In the genomic region with DNA sequence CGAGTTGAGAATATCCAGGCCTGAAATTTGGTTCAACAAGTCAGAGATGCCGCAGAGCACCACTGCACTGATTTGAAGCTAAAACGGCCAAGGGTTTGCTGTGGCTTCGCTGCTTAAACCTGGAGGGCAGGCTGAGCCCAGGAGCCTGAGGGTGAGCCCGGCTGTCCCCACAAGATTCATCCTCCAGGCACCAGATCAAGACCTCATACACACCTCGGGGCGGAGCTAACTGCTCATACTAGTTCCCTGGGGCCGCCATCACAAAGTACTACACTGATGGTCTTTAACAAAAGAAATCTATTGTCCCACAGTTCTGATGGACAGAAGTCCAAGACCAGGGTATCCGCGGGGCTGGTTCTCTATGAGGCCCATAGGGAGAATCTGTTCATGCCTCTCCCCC, we compare ENCODE assay signal across 24 cellular contexts. TPM values are rescaled to one million over a fixed set of nuclear protein-coding genes. Genes with fewer than 3 reads are reported as not detected.
A peak's percentile ranks its signal among the peaks of the same experiment; 100 is the strongest.
DNase-seq lines count a peak whose midpoint lies in the region; ATAC-seq, FAIRE-seq and TF ChIP-seq lines count a peak whose summit lies in the region.
"Had no signal": no experiment of that assay in that cellular context is flagged by ENCODE, and none has a peak within 500 bp of the region (broad histone marks: within the 10 kb centered on the region; RNA-seq: fewer than 3 reads in every experiment).

No MANE protein-coding gene starts in this region.

- H3K18ac ChIP-seq in H1 (ENCODE audit: extremely low read depth, low read length) = no peak overlapping the region

- DNase-seq in K562 (ENCODE audit: extremely low read depth in 1 of 4, low spot score in 3 of 4) = no peak
- DNase-seq in H1 (ENCODE audit: low read depth in 1 of 2, low spot score in 2 of 2) = no peak
- DNase-seq in posterior vena cava (ENCODE audit: low spot score) = peak; percentile 65
- DNase-seq in anterior cingulate cortex (lab: John Stamatoyannopoulos, UW) = no peak
- no peak for DNase-seq in HT-29 (ENCODE audit: low spot score)
- no peak for DNase-seq in natural killer cell treated with Interleukin-12 subunit alpha and Interleukin-12 subunit beta and Interleukin-15 and Interleukin-18, amount 100 ng/mL, for 72 hours (ENCODE audit: low spot score)
- DNase-seq: C1 segment of cervical spinal cord; Calu3; CD4-positive, alpha-beta memory T cell; COR-L47; DMS53; DMS79 treated with DMSO at 0.1 percent for 48 hours; GF-D8; HFFc6 had no signal

- no peak overlapping the region for H3K56ac ChIP-seq in H1 (replicated peaks; ENCODE audit: insufficient read length, low read depth, low read length)

- H3K27ac ChIP-seq in K562 (ENCODE audit: extremely low read depth, low read depth, low read length) = no peak overlapping the region
- no peak overlapping the region for H3K27ac ChIP-seq in H1 (ENCODE audit: low read depth, low read length)

- H4K91ac ChIP-seq in H1 (replicated peaks; ENCODE audit: insufficient read length, low read length) = no peak overlapping the region

- no peak overlapping the region for H3K9ac ChIP-seq in K562 (ENCODE audit: insufficient read depth in 1 of 2, low read depth in 2 of 2, low read length in 2 of 2)
- H3K9ac ChIP-seq in H1 (replicated peaks in 1 of 4; ENCODE audit: extremely low read depth in 1 of 4, low read depth in 3 of 4, low read length in 3 of 4) = no peak overlapping the region

- no peak overlapping the region for H3K14ac ChIP-seq in H1 (ENCODE audit: insufficient read length)

- H2AFZ ChIP-seq in K562 (ENCODE audit: low read depth, low read length) = no peak overlapping the region
- no peak overlapping the region; the same call in 1 of the 2 replicates for H2AFZ ChIP-seq in H1 (ENCODE audit: low read length)
- H2AFZ ChIP-seq: GM23338 had no signal

- H2BK15ac ChIP-seq in H1 (ENCODE audit: low read length) = no peak overlapping the region

- peaks cover 24 to 37% of the 10 kb centered on the region in 2 donors for H3K27me3 Mint-ChIP-seq in natural killer cell treated with Interleukin-12 subunit alpha and Interleukin-12 subunit beta and Interleukin-15 and Interleukin-18, amount 100 ng/mL, for 72 hours

- peak; percentile 55; the same call in 1 of the 3 replicates for ATAC-seq in K562
- ATAC-seq in natural killer cell treated with Interleukin-12 subunit alpha and Interleukin-12 subunit beta and Interleukin-15 and Interleukin-18, amount 100 ng/mL, for 72 hours = no peak
- ATAC-seq: GM23338 had no signal

- TF ChIP-seq EP300 in K562 (IDR thresholded peaks at IDR 0.05; ENCODE audit: low read length) = no peak
- no peak for TF ChIP-seq EP300 in H1 (IDR thresholded peaks at IDR 0.05; ENCODE audit: borderline replicate concordance in 1 of 2, low read depth in 2 of 2, low read length in 2 of 2)

- 0 out of 2 replicates have a peak overlapping the region, but pooled peaks have one; percentile 39 for H2BK12ac ChIP-seq in H1 (ENCODE audit: low read depth, low read length)

- no peaks in the 10 kb centered on the region for H4K20me1 ChIP-seq in K562 (replicated peaks; ENCODE audit: control insufficient read depth, insufficient read depth, low read length)
- no peaks in the 10 kb centered on the region for H4K20me1 ChIP-seq in H1 (replicated peaks in 1 of 2; ENCODE audit: control insufficient read depth in 1 of 2, insufficient read depth in 2 of 2, low read length in 2 of 2)

- H3K9me3 Mint-ChIP-seq in natural killer cell treated with Interleukin-12 subunit alpha and Interleukin-12 subunit beta and Interleukin-15 and Interleukin-18, amount 100 ng/mL, for 72 hours = no peaks in the 10 kb centered on the region
- H3K9me3 Mint-ChIP-seq: GM23338, HFFc6 had no signal

- no peak for TF ChIP-seq RAD21 in K562 (CRISPR knock-in tag; conservative IDR thresholded peaks at IDR 0.05 in 1 of 2, IDR thresholded peaks at IDR 0.05 in 1 of 2)
- no peak for TF ChIP-seq RAD21 in H1 (IDR thresholded peaks at IDR 0.05 in 1 of 2, conservative IDR thresholded peaks at IDR 0.05 in 1 of 2; ENCODE audit: low read depth in 2 of 2, low read length in 2 of 2)

- H2BK120ac ChIP-seq in H1 (replicated peaks; ENCODE audit: low read depth, low read length) = no peak overlapping the region

- BruUV-seq in K562 (replicated peaks; lab: Mats Ljungman, UMichigan) = no TSS peak

- TF ChIP-seq CTCF in K562 (IDR thresholded peaks at IDR 0.05 in 2 of 3, conservative IDR thresholded peaks at IDR 0.05 in 1 of 3; ENCODE audit: insufficient read depth in 2 of 3, low read depth in 1 of 3, low read length in 3 of 3) (no peak), H1 (IDR thresholded peaks at IDR 0.05; ENCODE audit: control extremely low read depth in 1 of 3, insufficient read depth in 1 of 3, low read depth in 1 of 3, low read length in 3 of 3) (no peak)

- CTCF ChIA-PET in K562 (lab: Yijun Ruan, JAX; ENCODE audit: low intra/inter-chr PET ratio) = no interaction called here
- CTCF ChIA-PET in H1 (lab: Charles Lee; ENCODE audit: partially characterized antibody) = interaction anchor here (1.2 to 2.7 kb wide), 4 partner anchors 10 to 174 kb away, joined by 3 to 15 read pairs (median 10); no protein-coding TSS in a partner anchor

- POLR2A ChIA-PET in K562 (lab: Yijun Ruan, JAX) (no interaction called here), H1 (lab: Charles Lee; ENCODE audit: partially characterized antibody) (no interaction called here)

- no peak overlapping the region for H3K23ac ChIP-seq in H1 (ENCODE audit: insufficient read length)

- peaks cover 45 to 80% of the 10 kb centered on the region in 2 experiments for H3K27me3 ChIP-seq in K562 (ENCODE audit: control insufficient read depth in 2 of 2, insufficient read depth in 2 of 2, low read length in 2 of 2)
- no peaks in the 10 kb centered on the region for H3K27me3 ChIP-seq in H1 (replicated peaks in 1 of 4; ENCODE audit: control insufficient read depth in 3 of 4, extremely low read depth in 1 of 4, insufficient read depth in 3 of 4, low read length in 3 of 4)

- H3K4me1 Mint-ChIP-seq in natural killer cell treated with Interleukin-12 subunit alpha and Interleukin-12 subunit beta and Interleukin-15 and Interleukin-18, amount 100 ng/mL, for 72 hours (ENCODE audit: low read depth in 2 of 2) = no peaks in the 10 kb centered on the region
- H3K4me1 Mint-ChIP-seq: CD4-positive, alpha-beta memory T cell had no signal

- no peak for TF ChIP-seq POLR2A in K562 (conservative IDR thresholded peaks at IDR 0.05)
- no peak for TF ChIP-seq POLR2A in H1 (IDR thresholded peaks at IDR 0.05; ENCODE audit: control extremely low read depth in 1 of 2, low read depth in 2 of 2, low read length in 2 of 2)

- H3K36me3 ChIP-seq in K562 (ENCODE audit: control insufficient read depth, insufficient read depth, low read length) (no peaks in the 10 kb centered on the region), H1 (ENCODE audit: control insufficient read depth in 2 of 4, insufficient read depth in 4 of 4, low read length in 3 of 4) (no peaks in the 10 kb centered on the region)
- H3K36me3 ChIP-seq: HAP-1 had no signal

- H3K4me2 ChIP-seq in K562 (ENCODE audit: insufficient read depth, low read length) (no peak overlapping the region), H1 (ENCODE audit: insufficient read depth in 1 of 2, low read depth in 2 of 2, low read length in 2 of 2) (no peak overlapping the region)
- H3K4me2 ChIP-seq: GM23338 had no signal

- H3K36me3 Mint-ChIP-seq in natural killer cell treated with Interleukin-12 subunit alpha and Interleukin-12 subunit beta and Interleukin-15 and Interleukin-18, amount 100 ng/mL, for 72 hours = no peaks in the 10 kb centered on the region
- H3K36me3 Mint-ChIP-seq: CD4-positive, alpha-beta memory T cell had no signal

- H3K4me3 ChIP-seq in K562 = no peak overlapping the region
- H3K4me3 ChIP-seq in H1 (ENCODE audit: extremely low read depth in 1 of 4, insufficient read depth in 2 of 4, low read depth in 3 of 4, low read length in 4 of 4) = no peak overlapping the region
- H3K4me3 ChIP-seq: GM23338, HAP-1 had no signal

- H3K4ac ChIP-seq in H1 (replicated peaks; ENCODE audit: insufficient read length, low read depth, low read length) = no peak overlapping the region

- no peaks in the 10 kb centered on the region; a peak in 1 of 5 replicates for H3K4me1 ChIP-seq in K562 (replicated peaks in 1 of 2; ENCODE audit: control insufficient read depth in 2 of 2, insufficient read depth in 2 of 2, low read length in 2 of 2)
- H3K4me1 ChIP-seq in H1 (replicated peaks in 1 of 4; ENCODE audit: control insufficient read depth in 3 of 4, insufficient read depth in 4 of 4, low read length in 3 of 4) = peaks cover 0 to 11% (median 8%) of the 10 kb centered on the region in 4 experiments; a peak in 5 of 7 replicates
- H3K4me1 ChIP-seq: HAP-1 had no signal

- no peaks in the 10 kb centered on the region for H3K9me1 ChIP-seq in K562 (ENCODE audit: control insufficient read depth, insufficient read depth, low read length)

- no peaks in the 10 kb centered on the region for H3K79me1 ChIP-seq in H1 (ENCODE audit: low read depth, low read length)

- no peak overlapping the region for H3K4me3 Mint-ChIP-seq in natural killer cell treated with Interleukin-12 subunit alpha and Interleukin-12 subunit beta and Interleukin-15 and Interleukin-18, amount 100 ng/mL, for 72 hours
- H3K4me3 Mint-ChIP-seq: CD4-positive, alpha-beta memory T cell; GM23338; HFFc6 had no signal

- H3K79me2 ChIP-seq in K562 (ENCODE audit: control insufficient read depth, insufficient read depth, low read length) (no peaks in the 10 kb centered on the region), H1 (ENCODE audit: control insufficient read depth in 1 of 2, insufficient read depth in 2 of 2, low read length in 2 of 2) (no peaks in the 10 kb centered on the region)

- no peaks in the 10 kb centered on the region for H3K23me2 ChIP-seq in H1 (ENCODE audit: low read depth, low read length)

- no peak overlapping the region for H4K8ac ChIP-seq in H1 (ENCODE audit: extremely low read depth, insufficient read depth, low read length)

- no peak overlapping the region for H2BK5ac ChIP-seq in H1 (ENCODE audit: low read depth, low read length)

- no peak for FAIRE-seq in K562 (lab: Jason Lieb, UNC)
- no peak for FAIRE-seq in H1 (lab: Jason Lieb, UNC)
- FAIRE-seq: GM12891, GM18507, H54 had no signal

- in situ Hi-C loops in K562 (cut with MboI) = no loop called here

- no peak overlapping the region for H4K5ac ChIP-seq in H1 (ENCODE audit: insufficient read length, low read depth, low read length)

- H3K9me3 ChIP-seq in K562 (replicated peaks; ENCODE audit: control insufficient read depth, insufficient read depth, low read depth, low read length) (no peaks in the 10 kb centered on the region), H1 (ENCODE audit: insufficient read depth in 2 of 2, low read depth in 1 of 2, low read length in 1 of 2) (no peaks in the 10 kb centered on the region)
- H3K9me3 ChIP-seq: HAP-1 had no signal

- intact Hi-C loops in K562 (cut with micrococcal nuclease) (no loop called here), posterior vena cava (cut with DNase I) (loop anchor here in 1 of 2 donors (5.0 to 10.0 kb wide), 2 partner anchors 104 to 176 kb away; a partner anchor contains a TSS)

- under 1% methylated on average over 10 of the region's 10 CpGs for WGBS in K562 (ENCODE audit: insufficient coverage, low coverage, missing lambda C conversion rate)
- WGBS in H1 (ENCODE audit: extremely low coverage in 1 of 2, insufficient coverage in 1 of 2, insufficient read length in 1 of 2, insufficient replicate concordance in 2 of 2, low coverage in 1 of 2, low lambda C conversion rate in 2 of 2, missing lambda C conversion rate in 1 of 2), 2 experiments = 75% methylated on average over 10 of the region's 10 CpGs; no CpG with 5 or more reads in 1 of the 2 experiments

- H2BK20ac ChIP-seq in H1 (ENCODE audit: low read length) = no peak overlapping the region

- H3K27ac Mint-ChIP-seq in natural killer cell treated with Interleukin-12 subunit alpha and Interleukin-12 subunit beta and Interleukin-15 and Interleukin-18, amount 100 ng/mL, for 72 hours = no peak overlapping the region
- H3K27ac Mint-ChIP-seq: CD4-positive, alpha-beta memory T cell; GM23338; HFFc6 had no signal

- no peak overlapping the region for H2AK5ac ChIP-seq in H1 (ENCODE audit: low read depth, low read length)

RNA-seq across cellular contexts. Expression of a gene that starts 16.9 kb away (rescaled TPM):
- 30.8 and 42.4 TPM in 2 replicates for total RNA-seq in K562 (2011; cell fraction: chromatin; rRNA removed; ENCODE audit: low replicate concordance)
- 23.3 and 25.4 TPM in 2 replicates for total RNA-seq in K562 (2011; cell fraction: nucleolus; rRNA removed)
- total RNA-seq in K562 (2011; cell fraction: nucleoplasm; rRNA removed) = 26.5 and 28.8 TPM in 2 replicates
- total RNA-seq in K562 (2014; rRNA removed) = 13.3 and 13.8 TPM in 2 replicates
- 8.2 and 11.6 TPM in 2 replicates for total RNA-seq in K562 (2014; rRNA removed; fragmentation: Illumina TruSeq; extraction: Trizol)
- 10.4 and 12.1 TPM in 2 replicates for total RNA-seq in K562 (2015; rRNA removed; fragmentation: Illumina TruSeq; extraction: Trizol)
- 26.6 and 29.7 TPM in 2 replicates for total RNA-seq in K562 (2021)
- polyA plus RNA-seq in K562 (2011; rRNA removed) = 4.5 and 6.4 TPM in 2 replicates
- polyA plus RNA-seq in K562 (2011; cell fraction: cytosol; rRNA removed) = 2.3 and 6.2 TPM in 2 replicates
- 5.8 and 11.0 TPM in 2 replicates for polyA plus RNA-seq in K562 (2011; cell fraction: nucleus; rRNA removed)
- polyA plus RNA-seq in K562 (2012) = 23.0 and 23.6 TPM in 2 replicates
- polyA plus RNA-seq in K562 (2014; fragmentation: Illumina TruSeq; extraction: Trizol) = 13.3 and 15.1 TPM in 2 replicates
- polyA plus RNA-seq in K562 (2014; fragmentation: Nextera tagmentation; extraction: Ambion mirVana) = 1 to 10 TPM; 2.0 to 2.7 TPM
- polyA plus RNA-seq in K562 (2014; rRNA removed) = 10.3 and 12.5 TPM in 2 replicates
- 9.8 and 19.8 TPM in 2 replicates for polyA minus RNA-seq in K562 (2011; rRNA and poly(A)+ RNA removed)
- polyA minus RNA-seq in K562 (2011; cell fraction: cytosol; rRNA and poly(A)+ RNA removed) = 5.8 and 8.5 TPM in 2 replicates
- 7.5 and 7.7 TPM in 2 replicates for polyA minus RNA-seq in K562 (2011; cell fraction: nucleus; rRNA and poly(A)+ RNA removed)
- 17.5 and 18.8 TPM in 2 replicates for total RNA-seq in H1 (2021; fragmentation: NEBNext Ultra II Directional; extraction: Animal tissue kit (Norgen Biotek cat#: 25700))
- 2.0 and 3.4 TPM in 2 replicates for polyA plus RNA-seq in H1 (2011; rRNA removed)
- polyA plus RNA-seq in H1 (2011; cell fraction: cytosol; rRNA removed) = 3.5 TPM
- 11.9 TPM for polyA plus RNA-seq in H1 (2011; cell fraction: nucleus; rRNA removed)
- polyA plus RNA-seq in H1 (2012, experiment 1 of 2) = 11.8 to 21.3 TPM (median 14.5 TPM) in 4 replicates
- 3.0 TPM for polyA plus RNA-seq in H1 (2012, experiment 2 of 2)
- polyA plus RNA-seq in H1 (2013, experiment 1 of 2) = 9.3 TPM
- polyA plus RNA-seq in H1 (2013, experiment 2 of 2) = 8.3 TPM
- 6.9 and 9.2 TPM in 2 replicates for polyA minus RNA-seq in H1 (2011; rRNA and poly(A)+ RNA removed)
- polyA minus RNA-seq in H1 (2011; cell fraction: cytosol; rRNA and poly(A)+ RNA removed) = 5.9 TPM
- polyA minus RNA-seq in H1 (2011; cell fraction: nucleus; rRNA and poly(A)+ RNA removed) = 9.1 TPM
- 10 to 100 TPM; 33.0 to 38.2 TPM for total RNA-seq in posterior vena cava
- total RNA-seq in HT-29 (2014; rRNA removed; shearing (Covaris generic)) = 32.3 and 52.2 TPM in 2 replicates
- 10 to 100 TPM; 54.8 to 73.7 TPM for total RNA-seq in natural killer cell treated with Interleukin-12 subunit alpha and Interleukin-12 subunit beta and Interleukin-15 and Interleukin-18, amount 100 ng/mL, for 72 hours

RNA-seq across cellular contexts. Expression of a gene that starts 48.5 kb away (rescaled TPM):
- total RNA-seq in K562 (2011; cell fraction: chromatin; rRNA removed; ENCODE audit: low replicate concordance) = not detected in 2 replicates
- total RNA-seq in K562 (2011; cell fraction: nucleolus; rRNA removed) = not detected in 2 replicates
- total RNA-seq in K562 (2011; cell fraction: nucleoplasm; rRNA removed) = under 0.01 TPM in 1 of 2 replicates, not detected in the other
- total RNA-seq in K562 (2014; rRNA removed) = not detected in 2 replicates
- not detected in 2 replicates for total RNA-seq in K562 (2014; rRNA removed; fragmentation: Illumina TruSeq; extraction: Trizol)
- not detected in 2 replicates for total RNA-seq in K562 (2015; rRNA removed; fragmentation: Illumina TruSeq; extraction: Trizol)
- total RNA-seq in K562 (2021) = not detected in 2 replicates
- not detected in 2 replicates for polyA plus RNA-seq in K562 (2011; rRNA removed)
- polyA plus RNA-seq in K562 (2011; cell fraction: cytosol; rRNA removed) = under 0.01 TPM in 2 replicates
- polyA plus RNA-seq in K562 (2011; cell fraction: nucleus; rRNA removed) = 0.01 TPM in 1 of 2 replicates, not detected in the other
- not detected in 2 replicates for polyA plus RNA-seq in K562 (2012)
- polyA plus RNA-seq in K562 (2014; fragmentation: Illumina TruSeq; extraction: Trizol) = not detected in 2 replicates
- not detected for polyA plus RNA-seq in K562 (2014; fragmentation: Nextera tagmentation; extraction: Ambion mirVana)
- polyA plus RNA-seq in K562 (2014; rRNA removed) = not detected in 2 replicates
- polyA minus RNA-seq in K562 (2011; rRNA and poly(A)+ RNA removed) = under 0.01 TPM in 1 of 2 replicates, not detected in the other
- polyA minus RNA-seq in K562 (2011; cell fraction: cytosol; rRNA and poly(A)+ RNA removed) = not detected in 2 replicates
- not detected in 2 replicates for polyA minus RNA-seq in K562 (2011; cell fraction: nucleus; rRNA and poly(A)+ RNA removed)
- not detected in 2 replicates for total RNA-seq in H1 (2021; fragmentation: NEBNext Ultra II Directional; extraction: Animal tissue kit (Norgen Biotek cat#: 25700))
- polyA plus RNA-seq in H1 (2011; rRNA removed) = 0.02 TPM in 2 replicates
- under 0.01 TPM for polyA plus RNA-seq in H1 (2011; cell fraction: cytosol; rRNA removed)
- 0.01 TPM for polyA plus RNA-seq in H1 (2011; cell fraction: nucleus; rRNA removed)
- not detected in 4 replicates for polyA plus RNA-seq in H1 (2012, experiment 1 of 2)
- not detected for polyA plus RNA-seq in H1 (2012, experiment 2 of 2)
- polyA plus RNA-seq in H1 (2013, experiment 1 of 2) = under 0.01 TPM
- polyA plus RNA-seq in H1 (2013, experiment 2 of 2) = under 0.01 TPM
- 0.03 and 0.05 TPM in 2 replicates for polyA minus RNA-seq in H1 (2011; rRNA and poly(A)+ RNA removed)
- polyA minus RNA-seq in H1 (2011; cell fraction: cytosol; rRNA and poly(A)+ RNA removed) = not detected
- 0.10 TPM for polyA minus RNA-seq in H1 (2011; cell fraction: nucleus; rRNA and poly(A)+ RNA removed)
- under 1 TPM in 1 of 2 donors, not detected in 1; 0.05 TPM for total RNA-seq in posterior vena cava
- 0.23 and 0.44 TPM in 2 replicates for total RNA-seq in HT-29 (2014; rRNA removed; shearing (Covaris generic))
- not detected for total RNA-seq in natural killer cell treated with Interleukin-12 subunit alpha and Interleukin-12 subunit beta and Interleukin-15 and Interleukin-18, amount 100 ng/mL, for 72 hours
- total RNA-seq: A172; A673; Calu3; CD4-positive, alpha-beta memory T cell; Daoy; G401; HFFc6 had no signal
- polyA plus RNA-seq: BJ; CD4-positive, alpha-beta memory T cell; GM23338 had no signal

RNA-seq across cellular contexts. Expression of a gene that starts 58.5 kb away (rescaled TPM):
- 3.1 and 8.6 TPM in 2 replicates for total RNA-seq in K562 (2011; cell fraction: chromatin; rRNA removed; ENCODE audit: low replicate concordance)
- 5.8 and 14.3 TPM in 2 replicates for total RNA-seq in K562 (2011; cell fraction: nucleolus; rRNA removed)
- 5.1 and 8.0 TPM in 2 replicates for total RNA-seq in K562 (2011; cell fraction: nucleoplasm; rRNA removed)
- total RNA-seq in K562 (2014; rRNA removed) = 0.73 and 0.91 TPM in 2 replicates
- total RNA-seq in K562 (2014; rRNA removed; fragmentation: Illumina TruSeq; extraction: Trizol) = 0.44 and 0.67 TPM in 2 replicates
- total RNA-seq in K562 (2015; rRNA removed; fragmentation: Illumina TruSeq; extraction: Trizol) = 0.22 and 0.23 TPM in 2 replicates
- total RNA-seq in K562 (2021) = 0.98 and 1.3 TPM in 2 replicates
- 2.2 and 4.8 TPM in 2 replicates for polyA plus RNA-seq in K562 (2011; rRNA removed)
- 3.0 and 10.7 TPM in 2 replicates for polyA plus RNA-seq in K562 (2011; cell fraction: cytosol; rRNA removed)
- polyA plus RNA-seq in K562 (2011; cell fraction: nucleus; rRNA removed) = 1.2 and 5.4 TPM in 2 replicates
- polyA plus RNA-seq in K562 (2012) = 2.2 and 4.3 TPM in 2 replicates
- 1.0 and 1.1 TPM in 2 replicates for polyA plus RNA-seq in K562 (2014; fragmentation: Illumina TruSeq; extraction: Trizol)
- 1 to 10 TPM in 1 of 2 experiments, under 1 TPM in 1; 0.89 to 1.6 TPM for polyA plus RNA-seq in K562 (2014; fragmentation: Nextera tagmentation; extraction: Ambion mirVana)
- polyA plus RNA-seq in K562 (2014; rRNA removed) = 0.54 and 0.62 TPM in 2 replicates
- 1.5 and 6.2 TPM in 2 replicates for polyA minus RNA-seq in K562 (2011; rRNA and poly(A)+ RNA removed)
- polyA minus RNA-seq in K562 (2011; cell fraction: cytosol; rRNA and poly(A)+ RNA removed) = 5.0 and 5.4 TPM in 2 replicates
- polyA minus RNA-seq in K562 (2011; cell fraction: nucleus; rRNA and poly(A)+ RNA removed) = 0.44 and 1.6 TPM in 2 replicates
- total RNA-seq in H1 (2021; fragmentation: NEBNext Ultra II Directional; extraction: Animal tissue kit (Norgen Biotek cat#: 25700)) = 5.6 and 6.8 TPM in 2 replicates
- polyA plus RNA-seq in H1 (2011; rRNA removed) = 3.7 and 3.8 TPM in 2 replicates
- polyA plus RNA-seq in H1 (2011; cell fraction: cytosol; rRNA removed) = 3.4 TPM
- 2.8 TPM for polyA plus RNA-seq in H1 (2011; cell fraction: nucleus; rRNA removed)
- polyA plus RNA-seq in H1 (2012, experiment 1 of 2) = 2.5 to 2.9 TPM (median 2.7 TPM) in 4 replicates
- polyA plus RNA-seq in H1 (2012, experiment 2 of 2) = 1.9 TPM
- polyA plus RNA-seq in H1 (2013, experiment 1 of 2) = 20.1 TPM
- polyA plus RNA-seq in H1 (2013, experiment 2 of 2) = 28.6 TPM
- 4.2 and 4.4 TPM in 2 replicates for polyA minus RNA-seq in H1 (2011; rRNA and poly(A)+ RNA removed)
- polyA minus RNA-seq in H1 (2011; cell fraction: cytosol; rRNA and poly(A)+ RNA removed) = 1.9 TPM
- 1.00 TPM for polyA minus RNA-seq in H1 (2011; cell fraction: nucleus; rRNA and poly(A)+ RNA removed)
- total RNA-seq in posterior vena cava = 100 to 1,000 TPM in 1 of 2 donors, 10 to 100 TPM in 1; 77.3 to 240 TPM
- 4.6 and 5.0 TPM in 2 replicates for total RNA-seq in HT-29 (2014; rRNA removed; shearing (Covaris generic))
- not detected for total RNA-seq in natural killer cell treated with Interleukin-12 subunit alpha and Interleukin-12 subunit beta and Interleukin-15 and Interleukin-18, amount 100 ng/mL, for 72 hours
- polyA plus RNA-seq: CD4-positive, alpha-beta memory T cell had no signal

Comparison
In these comparisons a context has a peak if more than half of its experiments do, and no peak if none do; other contexts are left out.
1. RNA of a gene that starts 58.5 kb away (total RNA-seq): 77.3 to 240 TPM in posterior vena cava; 5.6 to 6.8 TPM in H1, 4.6 to 5.0 TPM in HT-29, 0.22 to 14.3 TPM in K562 and not detected in natural killer cell treated with Interleukin-12 subunit alpha and Interleukin-12 subunit beta and Interleukin-15 and Interleukin-18, amount 100 ng/mL, for 72 hours; every median in the first group is over 4 times any median in the second.